Comparison of ENCODE assay signal across 1 cellular context in the genomic region with DNA sequence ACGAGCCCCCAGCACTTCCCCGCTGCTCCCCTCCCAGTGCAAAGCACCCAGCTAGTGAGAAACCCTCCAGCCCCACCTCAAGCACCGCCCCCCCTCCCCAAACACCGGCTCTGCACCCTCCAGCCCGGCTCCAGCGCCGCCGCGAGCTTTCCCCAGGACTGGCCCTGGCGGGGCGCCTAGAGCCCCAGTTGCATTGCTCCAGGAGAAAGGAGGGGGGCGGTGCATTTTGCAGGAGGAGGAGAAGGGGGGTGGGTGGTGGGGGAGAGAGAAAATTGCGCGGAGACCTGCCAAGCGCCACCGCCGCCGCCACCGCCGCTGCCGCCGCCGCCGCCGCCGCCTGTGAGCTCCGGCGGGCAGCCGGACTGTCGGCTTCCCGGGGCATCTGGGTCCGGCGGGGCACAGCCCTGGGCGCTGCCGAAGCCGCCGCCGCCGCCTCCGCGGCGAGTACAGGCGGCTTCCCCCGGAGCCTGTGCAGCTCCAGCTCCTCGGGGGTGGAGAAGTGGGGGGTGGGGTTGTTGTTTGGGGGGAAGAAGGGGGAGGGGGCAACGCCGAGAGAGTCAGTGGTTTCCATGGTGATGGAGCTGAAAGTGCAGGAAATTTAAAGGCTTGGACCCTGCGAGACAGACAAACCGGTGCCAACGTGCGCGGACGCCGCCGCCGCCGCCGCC.
TF ChIP-seq lines count a peak whose summit lies in the region.

TSS of gene NOG (plus strand) at position 627 of the 668 bp plus-strand sequence. CDS start 525 bp downstream, outside the sequence.

TF ChIP-seq in GM12878, 131 proteins besides CTCF, POLR2A, EP300 and RAD21 (continued from another document):
- no peak for TF ChIP-seq MLLT1 (IDR thresholded peaks at IDR 0.05)
- TF ChIP-seq BACH1 (IDR thresholded peaks at IDR 0.05; ENCODE audit: borderline replicate concordance): no peak
- TF ChIP-seq RELA (IDR thresholded peaks at IDR 0.05; ENCODE audit: borderline replicate concordance, partially characterized antibody): no peak
- no peak for TF ChIP-seq ZNF217 (IDR thresholded peaks at IDR 0.05)
- TF ChIP-seq, protein P1, sequence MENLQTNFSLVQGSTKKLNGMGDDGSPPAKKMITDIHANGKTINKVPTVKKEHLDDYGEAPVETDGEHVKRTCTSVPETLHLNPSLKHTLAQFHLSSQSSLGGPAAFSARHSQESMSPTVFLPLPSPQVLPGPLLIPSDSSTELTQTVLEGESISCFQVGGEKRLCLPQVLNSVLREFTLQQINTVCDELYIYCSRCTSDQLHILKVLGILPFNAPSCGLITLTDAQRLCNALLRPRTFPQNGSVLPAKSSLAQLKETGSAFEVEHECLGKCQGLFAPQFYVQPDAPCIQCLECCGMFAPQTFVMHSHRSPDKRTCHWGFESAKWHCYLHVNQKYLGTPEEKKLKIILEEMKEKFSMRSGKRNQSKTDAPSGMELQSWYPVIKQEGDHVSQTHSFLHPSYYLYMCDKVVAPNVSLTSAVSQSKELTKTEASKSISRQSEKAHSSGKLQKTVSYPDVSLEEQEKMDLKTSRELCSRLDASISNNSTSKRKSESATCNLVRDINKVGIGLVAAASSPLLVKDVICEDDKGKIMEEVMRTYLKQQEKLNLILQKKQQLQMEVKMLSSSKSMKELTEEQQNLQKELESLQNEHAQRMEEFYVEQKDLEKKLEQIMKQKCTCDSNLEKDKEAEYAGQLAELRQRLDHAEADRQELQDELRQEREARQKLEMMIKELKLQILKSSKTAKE (IDR thresholded peaks at IDR 0.05; ENCODE audit: low read depth, poor library complexity, severe bottlenecking): no peak
- no peak for TF ChIP-seq JUND (IDR thresholded peaks at IDR 0.05; ENCODE audit: low read depth, low read length)
